Comparison of ENCODE assay signal across 17 cellular contexts in the genomic region with DNA sequence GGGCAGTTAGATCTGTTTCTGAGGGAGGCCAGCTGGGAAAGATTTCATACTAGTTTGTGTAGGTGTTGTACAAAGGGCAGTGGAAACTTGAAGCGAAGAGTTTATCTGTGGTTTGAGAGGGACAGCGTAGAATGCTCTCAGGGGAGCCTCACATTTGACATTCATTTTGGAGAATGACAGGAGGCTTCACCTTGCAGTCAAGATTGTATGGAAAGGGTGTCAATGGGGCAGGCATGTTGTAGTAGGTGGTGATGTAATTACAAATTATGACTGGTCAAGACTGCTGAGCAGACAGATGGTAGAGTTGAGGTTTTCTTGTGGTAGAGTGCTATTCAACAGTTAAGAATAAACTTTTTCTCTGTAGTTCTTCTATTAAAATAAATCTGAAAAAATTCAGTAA. TPM values are rescaled to one million over a fixed set of nuclear protein-coding genes. Genes with fewer than 3 reads are reported as not detected.
DNase-seq lines count a peak whose midpoint lies in the region; ATAC-seq, FAIRE-seq and TF ChIP-seq lines count a peak whose summit lies in the region.
"Had no signal": no experiment of that assay in that cellular context is flagged by ENCODE, and none has a peak within 500 bp of the region (broad histone marks: within the 10 kb centered on the region; RNA-seq: fewer than 3 reads in every experiment).

No MANE protein-coding gene starts in this region.

- peaks cover 96% of the 10 kb centered on the region for H4K20me1 ChIP-seq in astrocyte (ENCODE audit: insufficient read depth, low read length)

- intact Hi-C loops in activated CD4-positive, alpha-beta T cell treated with anti-CD3 and anti-CD28 coated beads for 36 hours (cut with DNase I, micrococcal nuclease), result no loop called here
- intact Hi-C loops in natural killer cell (cut with micrococcal nuclease), result no loop called here

- no peaks in the 10 kb centered on the region for H3K9me3 Mint-ChIP-seq in activated CD4-positive, alpha-beta T cell treated with anti-CD3 and anti-CD28 coated beads for 36 hours (ENCODE audit: low read depth)
- H3K9me3 Mint-ChIP-seq in natural killer cell treated with Interleukin-12 subunit alpha and Interleukin-12 subunit beta and Interleukin-15 and Interleukin-18, amount 100 ng/mL, for 72 hours, result no peaks in the 10 kb centered on the region
- no peaks in the 10 kb centered on the region for H3K9me3 Mint-ChIP-seq in natural killer cell
- no peaks in the 10 kb centered on the region for H3K9me3 Mint-ChIP-seq in astrocyte (ENCODE audit: unreplicated experiment)

- peaks cover 98% of the 10 kb centered on the region for H3K79me2 ChIP-seq in astrocyte (ENCODE audit: insufficient read depth, low read length)
- H3K79me2 ChIP-seq in mesendoderm (ENCODE audit: control insufficient read depth, insufficient read depth, low read length), result peaks cover 91% of the 10 kb centered on the region

- POLR2A ChIA-PET in activated CD4-positive, alpha-beta T cell treated with anti-CD3 and anti-CD28 coated beads for 36 hours (lab: Charles Lee), result no interaction called here

- peaks cover 81% of the 10 kb centered on the region for H3K4me1 Mint-ChIP-seq in activated CD4-positive, alpha-beta T cell treated with anti-CD3 and anti-CD28 coated beads for 36 hours
- peaks cover 0 to 46% of the 10 kb centered on the region in 2 donors for H3K4me1 Mint-ChIP-seq in natural killer cell treated with Interleukin-12 subunit alpha and Interleukin-12 subunit beta and Interleukin-15 and Interleukin-18, amount 100 ng/mL, for 72 hours (ENCODE audit: low read depth in 2 of 2)
- H3K4me1 Mint-ChIP-seq in natural killer cell, result peaks cover 0 to 46% of the 10 kb centered on the region in 2 donors
- peaks cover 20% of the 10 kb centered on the region for H3K4me1 Mint-ChIP-seq in astrocyte (ENCODE audit: low read depth, unreplicated experiment)

- H4K8ac ChIP-seq in mesendoderm (ENCODE audit: low read depth, low read length), result no peak overlapping the region

- H3K4me2 ChIP-seq in astrocyte (ENCODE audit: low read length) (peak overlapping the region; percentile 15), mesendoderm (ENCODE audit: low read length) (no peak overlapping the region)

- H3K27ac Mint-ChIP-seq in activated CD4-positive, alpha-beta T cell treated with anti-CD3 and anti-CD28 coated beads for 36 hours, result peak overlapping the region; percentile 84
- H3K27ac Mint-ChIP-seq in natural killer cell treated with Interleukin-12 subunit alpha and Interleukin-12 subunit beta and Interleukin-15 and Interleukin-18, amount 100 ng/mL, for 72 hours, result peak overlapping the region in 1 of 2 donors; percentile 11
- H3K27ac Mint-ChIP-seq in natural killer cell (peak overlapping the region in 1 of 2 donors; percentile 69), astrocyte (ENCODE audit: unreplicated experiment) (no peak overlapping the region)

- no peaks in the 10 kb centered on the region for H3K9me3 ChIP-seq in astrocyte (ENCODE audit: insufficient read depth, low read depth, low read length)

- CTCF ChIA-PET in activated CD4-positive, alpha-beta T cell treated with anti-CD3 and anti-CD28 coated beads for 36 hours (lab: Charles Lee), result no interaction called here

- no peak overlapping the region for H3K56ac ChIP-seq in mesendoderm (ENCODE audit: low read length)

- H3K4me3 Mint-ChIP-seq in activated CD4-positive, alpha-beta T cell treated with anti-CD3 and anti-CD28 coated beads for 36 hours, result peak overlapping the region; percentile 49
- H3K4me3 Mint-ChIP-seq in natural killer cell treated with Interleukin-12 subunit alpha and Interleukin-12 subunit beta and Interleukin-15 and Interleukin-18, amount 100 ng/mL, for 72 hours, result peak overlapping the region; percentile 24
- H3K4me3 Mint-ChIP-seq in natural killer cell, result no peak overlapping the region
- no peak overlapping the region for H3K4me3 Mint-ChIP-seq in astrocyte (ENCODE audit: unreplicated experiment)

- no peak overlapping the region for H2BK15ac ChIP-seq in mesendoderm (replicated peaks; ENCODE audit: low read depth)

- H2BK120ac ChIP-seq in mesendoderm (ENCODE audit: low read depth, low read length), result no peak overlapping the region

- no peak overlapping the region for H3K4ac ChIP-seq in mesendoderm (ENCODE audit: low read depth, low read length)

- H2BK5ac ChIP-seq in mesendoderm (ENCODE audit: low read length), result no peak overlapping the region

- peak; percentile 47 for ATAC-seq in activated CD4-positive, alpha-beta T cell treated with anti-CD3 and anti-CD28 coated beads for 36 hours
- no peak for ATAC-seq in natural killer cell treated with Interleukin-12 subunit alpha and Interleukin-12 subunit beta and Interleukin-15 and Interleukin-18, amount 100 ng/mL, for 72 hours
- no peak for ATAC-seq in natural killer cell

- no peak overlapping the region for H4K5ac ChIP-seq in mesendoderm (ENCODE audit: low read length)

- no CpG with 5 or more reads among the region's 2 CpGs for WGBS in mesendoderm (ENCODE audit: extremely low coverage, insufficient coverage, low lambda C conversion rate)

- no peak overlapping the region for H2AK5ac ChIP-seq in mesendoderm (ENCODE audit: low read length)

- no peak for TF ChIP-seq CTCF in natural killer cell (IDR thresholded peaks at IDR 0.05)
- no peak for TF ChIP-seq CTCF in astrocyte (IDR thresholded peaks at IDR 0.05; ENCODE audit: insufficient read depth, low read depth, low read length)

- no peak overlapping the region for H3K9ac ChIP-seq in astrocyte (ENCODE audit: low read length)
- H3K9ac ChIP-seq in mesendoderm (ENCODE audit: low read length), result no peak overlapping the region

- DNase-seq in activated CD4-positive, alpha-beta T cell treated with anti-CD3 and anti-CD28 coated beads for 36 hours, result no peak
- DNase-seq in activated CD4-positive, alpha-beta T cell treated with anti-CD3 and anti-CD28 coated beads for 48 hours, result no peak
- no peak for DNase-seq in natural killer cell treated with Interleukin-12 subunit alpha and Interleukin-12 subunit beta and Interleukin-15 and Interleukin-18, amount 100 ng/mL, for 72 hours (ENCODE audit: low spot score)
- DNase-seq in natural killer cell (no peak), astrocyte (ENCODE audit: low read depth) (no peak), A172 (ENCODE audit: low spot score) (no peak), mesendoderm (no peak)
- no peak for DNase-seq in stimulated activated CD4-positive, alpha-beta T cell treated with anti-CD3 and anti-CD28 coated beads, Interleukin-15, amount 100 ng/mL, for 24 hours
- DNase-seq: C1 segment of cervical spinal cord, COR-L47, DMS153, KBM-7, NCI-H146, NCI-H2107, NCI-H226, NCI-H526 treated with DMSO at 0.1 percent for 48 hours had no signal

- peaks cover 9% of the 10 kb centered on the region for H3K4me1 ChIP-seq in astrocyte (ENCODE audit: insufficient read depth, low read length)
- peaks cover 2% of the 10 kb centered on the region for H3K4me1 ChIP-seq in mesendoderm (ENCODE audit: control insufficient read depth, low read depth, low read length)

- H3K27ac ChIP-seq in astrocyte (ENCODE audit: low read depth, low read length), result no peak overlapping the region
- H3K27ac ChIP-seq in mesendoderm (ENCODE audit: low read depth, low read length), result no peak overlapping the region

- H3K18ac ChIP-seq in mesendoderm (ENCODE audit: low read length), result no peak overlapping the region

- H3K27me3 Mint-ChIP-seq in activated CD4-positive, alpha-beta T cell treated with anti-CD3 and anti-CD28 coated beads for 36 hours, result no peaks in the 10 kb centered on the region
- no peaks in the 10 kb centered on the region for H3K27me3 Mint-ChIP-seq in natural killer cell treated with Interleukin-12 subunit alpha and Interleukin-12 subunit beta and Interleukin-15 and Interleukin-18, amount 100 ng/mL, for 72 hours
- no peaks in the 10 kb centered on the region for H3K27me3 Mint-ChIP-seq in natural killer cell (ENCODE audit: low read depth in 2 of 2)
- H3K27me3 Mint-ChIP-seq in astrocyte (ENCODE audit: low read depth, unreplicated experiment), result no peaks in the 10 kb centered on the region

- H3K4me3 ChIP-seq in astrocyte (ENCODE audit: insufficient read depth, low read depth, low read length), result no peak overlapping the region
- H3K4me3 ChIP-seq in mesendoderm (ENCODE audit: low read length), result no peak overlapping the region

- H3K27me3 ChIP-seq in astrocyte (ENCODE audit: insufficient read depth, low read length) (no peaks in the 10 kb centered on the region), mesendoderm (ENCODE audit: insufficient read depth, low read length, poor library complexity) (no peaks in the 10 kb centered on the region)

- H3K79me1 ChIP-seq in mesendoderm (ENCODE audit: low read length), result no peaks in the 10 kb centered on the region

- H3K23ac ChIP-seq in mesendoderm (ENCODE audit: low read length), result no peak overlapping the region

- no peak for FAIRE-seq in astrocyte (lab: Jason Lieb, UNC)
- FAIRE-seq: A204.1 had no signal

- no peak overlapping the region for H2AFZ ChIP-seq in astrocyte (ENCODE audit: low read depth, low read length)

- H3K36me3 ChIP-seq in astrocyte (ENCODE audit: insufficient read depth, low read length) (peaks cover 73% of the 10 kb centered on the region), mesendoderm (ENCODE audit: control insufficient read depth, insufficient read depth, low read length) (peaks cover 22% of the 10 kb centered on the region)

- peaks cover 81% of the 10 kb centered on the region for H3K36me3 Mint-ChIP-seq in activated CD4-positive, alpha-beta T cell treated with anti-CD3 and anti-CD28 coated beads for 36 hours (ENCODE audit: low read depth)
- peaks cover 44% of the 10 kb centered on the region for H3K36me3 Mint-ChIP-seq in natural killer cell treated with Interleukin-12 subunit alpha and Interleukin-12 subunit beta and Interleukin-15 and Interleukin-18, amount 100 ng/mL, for 72 hours
- H3K36me3 Mint-ChIP-seq in natural killer cell (no peaks in the 10 kb centered on the region), astrocyte (ENCODE audit: low read depth, unreplicated experiment) (peaks cover 17% of the 10 kb centered on the region)

RNA-seq across cellular contexts. Expression of a gene that starts 7.0 kb away (rescaled TPM):
- total RNA-seq in activated CD4-positive, alpha-beta T cell treated with anti-CD3 and anti-CD28 coated beads for 36 hours, result 100 to 1,000 TPM; 286 to 350 TPM
- total RNA-seq in natural killer cell treated with Interleukin-12 subunit alpha and Interleukin-12 subunit beta and Interleukin-15 and Interleukin-18, amount 100 ng/mL, for 72 hours, result 100 to 1,000 TPM in 1 of 2 donors, not detected in 1; 174 TPM
- total RNA-seq in natural killer cell, result 100 to 1,000 TPM in 2 of 3 donors, not detected in 1; 231 to 240 TPM
- 218 and 255 TPM in 2 replicates for total RNA-seq in astrocyte
- 467 and 512 TPM in 2 replicates for total RNA-seq in A172 (2014; rRNA removed; shearing (Covaris generic))
- 190 TPM for polyA plus RNA-seq in mesendoderm (2013, experiment 1 of 2)
- 187 TPM for polyA plus RNA-seq in mesendoderm (2013, experiment 2 of 2)

Comparison
In these comparisons a context has a peak if more than half of its experiments do, and no peak if none do; other contexts are left out.
1. H3K4me3 Mint-ChIP-seq: peak in activated CD4-positive, alpha-beta T cell treated with anti-CD3 and anti-CD28 coated beads for 36 hours (single experiment) and natural killer cell treated with Interleukin-12 subunit alpha and Interleukin-12 subunit beta and Interleukin-15 and Interleukin-18, amount 100 ng/mL, for 72 hours (single experiment); none in natural killer cell (single experiment) and astrocyte (single experiment).